21 cellular contexts compared by ENCODE assay signal in genomic region chr11:78914503-78914902, GRCh38.
"Had no signal": no experiment of that assay in that cellular context is flagged by ENCODE, and none has a peak within 500 bp of the region (broad histone marks: within the 10 kb centered on the region; RNA-seq: fewer than 3 reads in every experiment).

No MANE protein-coding gene starts in this region.

- H3K4me3 ChIP-seq: adrenal gland, SK-N-MC had no signal

- H3K27ac ChIP-seq: adrenal gland, KMS-11, SK-N-MC, WERI-Rb-1 had no signal

- H3K9me3 ChIP-seq: adrenal gland had no signal

- DNase-seq: activated CD4-positive, alpha-beta memory T cell treated with anti-CD3 and anti-CD28 coated beads, Interleukin-2, amount 10 ng/mL, durations not matched to agents 7 days and 5 days; activated CD4-positive, alpha-beta T cell treated with anti-CD3 and anti-CD28 coated beads for 36 hours; activated CD4-positive, alpha-beta T cell treated with anti-CD3 and anti-CD28 coated beads, Interleukin-2, amount 50 U/mL, for 1 hour; activated gamma-delta T cell; activated naive CD4-positive, alpha-beta T cell treated with anti-CD3 and anti-CD28 coated beads for 36 hours; activated T-cell treated with anti-CD3 and anti-CD28 coated beads for 4 hours; activated T-cell treated with anti-CD3 and anti-CD28 coated beads, Interleukin-2, amount 50 U/mL, for 48 hours; adrenal gland; anterior cingulate cortex; cerebellar nuclear complex; NCI-H1092; NCI-H1930; NCI-H446 treated with DMSO at 0.1 percent for 48 hours; NCI-H524 treated with DMSO at 0.1 percent for 48 hours; NCI-H774; NK-92 treated with Interleukin-12 subunit alpha and Interleukin-12 subunit beta, amount 100 ng/mL, for 24 hours; RPMI8226; T-helper 1 cell; WERI-Rb-1 had no signal

- H3K27me3 ChIP-seq: adrenal gland had no signal

- H3K4me1 ChIP-seq: adrenal gland had no signal

- H3K9ac ChIP-seq: KMS-11 had no signal

- H3K36me3 ChIP-seq: adrenal gland, WERI-Rb-1 had no signal

- H3K4me2 ChIP-seq: KMS-11 had no signal
